In genomic region chr2:238493880-238494572, GRCh38 we compare ENCODE assay signal across 10 cellular contexts.
DNase-seq lines count a peak whose midpoint lies in the region; ATAC-seq and TF ChIP-seq lines count a peak whose summit lies in the region.
"Had no signal": no experiment of that assay in that cellular context is flagged by ENCODE, and none has a peak within 500 bp of the region (broad histone marks: within the 10 kb centered on the region; RNA-seq: fewer than 3 reads in every experiment).

No MANE protein-coding gene starts in this region.

- H2BK15ac ChIP-seq in H9 (ENCODE audit: low read depth, low read length), result no peak overlapping the region

- DNase-seq in H9 (peak; percentile 22), NK-92 (lab: John Stamatoyannopoulos, UW; ENCODE audit: unreplicated experiment) (no peak), SIG-M5 treated with dmso at 0.1 percent for 504 hours (lab: John Stamatoyannopoulos, UW; ENCODE audit: unreplicated experiment) (no peak), GM10266 (ENCODE audit: extremely low spot score) (no peak)
- DNase-seq in stimulated activated CD8-positive, alpha-beta memory T cell treated with anti-CD3 and anti-CD28 coated beads, Interleukin-15, amount 100 ng/mL, for 48 hours (ENCODE audit: low read depth in 2 of 2), result peak; percentile 14 to 29
- DNase-seq: MG63 had no signal

- H3K4me2 ChIP-seq in H9 (ENCODE audit: insufficient read depth, insufficient read length, low read length) (no peak overlapping the region), OCI-LY1 (ENCODE audit: low read length) (peak overlapping the region; percentile 58)

- H3F3A ChIP-seq in OCI-LY1 (ENCODE audit: insufficient read depth, low read length), result no peaks in the 10 kb centered on the region

- TF ChIP-seq CTCF in H9 (conservative IDR thresholded peaks at IDR 0.05) (no peak), OCI-LY1 (IDR thresholded peaks at IDR 0.05; ENCODE audit: low read length) (no peak), GM10266 (IDR thresholded peaks at IDR 0.05; ENCODE audit: control insufficient read depth, insufficient read depth, low read depth, missing control alignments) (no peak)

- H3K4me3 ChIP-seq in OCI-LY1 (ENCODE audit: low read depth, low read length, poor library complexity, severe bottlenecking), result peak overlapping the region; percentile 18
- H3K4me3 ChIP-seq: MG63 had no signal

- H3K23ac ChIP-seq in H9 (ENCODE audit: insufficient read length, low read depth, low read length), result no peak overlapping the region

- H3K79me2 ChIP-seq in H9 (ENCODE audit: insufficient read depth, low read length) (no peaks in the 10 kb centered on the region), OCI-LY1 (ENCODE audit: insufficient read depth, low read length) (no peaks in the 10 kb centered on the region)

- no peak overlapping the region for H3K4ac ChIP-seq in H9 (ENCODE audit: low read depth, low read length)

- peaks cover 5% of the 10 kb centered on the region for H3K27me3 Mint-ChIP-seq in H9 (ENCODE audit: low read depth)
- no peaks in the 10 kb centered on the region for H3K27me3 Mint-ChIP-seq in activated naive CD4-positive, alpha-beta T cell treated with anti-CD3 and anti-CD28 coated beads, Interleukin-2, amount 50 U/mL, for 24 hours

- no peak overlapping the region for H4K5ac ChIP-seq in H9 (ENCODE audit: insufficient read length, low read depth, low read length)

- no peaks in the 10 kb centered on the region for H3K79me1 ChIP-seq in H9 (ENCODE audit: insufficient read depth, low read depth, low read length, poor library complexity, severe bottlenecking)

- no peaks in the 10 kb centered on the region for H4K20me1 ChIP-seq in H9 (ENCODE audit: control insufficient read depth, insufficient read depth, insufficient read length)
- H4K20me1 ChIP-seq in OCI-LY1 (ENCODE audit: insufficient read depth, low read length), result no peaks in the 10 kb centered on the region

- H3K36me3 ChIP-seq in OCI-LY1 (ENCODE audit: insufficient read depth, low read length), result no peaks in the 10 kb centered on the region; the same call in 1 of the 2 replicates
- H3K36me3 ChIP-seq: MG63 had no signal

- no peak overlapping the region for H2AK5ac ChIP-seq in H9 (ENCODE audit: insufficient read length, low read length)

- no peak overlapping the region for H2BK12ac ChIP-seq in H9 (ENCODE audit: insufficient read length, low read depth, low read length)

- H3K9me2 ChIP-seq in OCI-LY1 (ENCODE audit: low read depth, low read length), result no peaks in the 10 kb centered on the region

- H3K4me3 Mint-ChIP-seq in H9, result no peak overlapping the region
- peak overlapping the region; percentile 6 for H3K4me3 Mint-ChIP-seq in activated naive CD4-positive, alpha-beta T cell treated with anti-CD3 and anti-CD28 coated beads, Interleukin-2, amount 50 U/mL, for 24 hours
- H3K4me3 Mint-ChIP-seq: WTC11 had no signal

- no peak overlapping the region for H2BK5ac ChIP-seq in H9 (ENCODE audit: insufficient read length, low read length)

- no peak overlapping the region for H3T11ph ChIP-seq in H9 (ENCODE audit: low read length)

- WGBS in H9 (ENCODE audit: extremely low coverage, insufficient read length, low lambda C conversion rate), result no CpG with 5 or more reads among the region's 18 CpGs

- H3K27ac ChIP-seq in H9 (ENCODE audit: insufficient read length, low read depth, low read length) (no peak overlapping the region), OCI-LY1 (ENCODE audit: low read depth, low read length, poor library complexity, severe bottlenecking) (peak overlapping the region; percentile 86)

- H2AFZ ChIP-seq in H9 (ENCODE audit: low read length), result no peak overlapping the region
- no peak overlapping the region for H2AFZ ChIP-seq in OCI-LY1 (ENCODE audit: low read length)

- H3K9ac ChIP-seq in H9 (ENCODE audit: extremely low read depth, insufficient read length, low read length) (no peak overlapping the region), OCI-LY1 (ENCODE audit: low read length) (peak overlapping the region; percentile 29; the same call in 1 of the 2 replicates)

- H2BK120ac ChIP-seq in H9 (ENCODE audit: low read depth, low read length, poor library complexity, severe bottlenecking), result no peak overlapping the region

- no peak for ATAC-seq in esophagus mucosa
- ATAC-seq: WTC11 had no signal

- H3K56ac ChIP-seq in H9 (ENCODE audit: insufficient read length, low read depth, low read length), result no peak overlapping the region

- H3K4me1 ChIP-seq in H9 (ENCODE audit: insufficient read depth, low read length), result no peaks in the 10 kb centered on the region
- H3K4me1 ChIP-seq in OCI-LY1 (ENCODE audit: insufficient read depth, low read length, severe bottlenecking), result peaks cover 36% of the 10 kb centered on the region

- H2BK20ac ChIP-seq in H9 (ENCODE audit: low read depth, low read length, poor library complexity, severe bottlenecking), result no peak overlapping the region

- no peaks in the 10 kb centered on the region for H3K23me2 ChIP-seq in H9 (ENCODE audit: insufficient read length, low read depth, low read length, poor library complexity, severe bottlenecking)

- H3K27ac Mint-ChIP-seq in H9, result no peak overlapping the region
- H3K27ac Mint-ChIP-seq in activated naive CD4-positive, alpha-beta T cell treated with anti-CD3 and anti-CD28 coated beads, Interleukin-2, amount 50 U/mL, for 24 hours, result peak overlapping the region; percentile 49
- H3K27ac Mint-ChIP-seq: WTC11 had no signal

- H4K8ac ChIP-seq in H9 (replicated peaks; ENCODE audit: insufficient read length, low read depth, low read length), result no peak overlapping the region

- no peaks in the 10 kb centered on the region for H3K36me3 Mint-ChIP-seq in H9 (ENCODE audit: insufficient read depth in 1 of 3, low read depth in 3 of 3)
- no peaks in the 10 kb centered on the region for H3K36me3 Mint-ChIP-seq in activated naive CD4-positive, alpha-beta T cell treated with anti-CD3 and anti-CD28 coated beads, Interleukin-2, amount 50 U/mL, for 24 hours
- H3K36me3 Mint-ChIP-seq: WTC11 had no signal

- no peak overlapping the region for H4K91ac ChIP-seq in H9 (ENCODE audit: insufficient read length, low read depth, low read length)

- H3K9me3 Mint-ChIP-seq in H9, result no peaks in the 10 kb centered on the region
- H3K9me3 Mint-ChIP-seq in activated naive CD4-positive, alpha-beta T cell treated with anti-CD3 and anti-CD28 coated beads, Interleukin-2, amount 50 U/mL, for 24 hours, result no peaks in the 10 kb centered on the region
- H3K9me3 Mint-ChIP-seq: WTC11 had no signal

- H3K27me3 ChIP-seq in H9 (ENCODE audit: insufficient read depth, low read length) (no peaks in the 10 kb centered on the region), OCI-LY1 (ENCODE audit: insufficient read depth, low read length) (no peaks in the 10 kb centered on the region)
- H3K27me3 ChIP-seq: MG63 had no signal

- no peak overlapping the region for H3K14ac ChIP-seq in H9 (ENCODE audit: insufficient read depth, low read length)

- H3K9me3 ChIP-seq in H9 (ENCODE audit: control insufficient read depth, low read depth, low read length) (no peaks in the 10 kb centered on the region), OCI-LY1 (ENCODE audit: low read length) (no peaks in the 10 kb centered on the region)
- H3K9me3 ChIP-seq: MG63 had no signal

- peaks cover 8% of the 10 kb centered on the region in 2 experiments for H3K4me1 Mint-ChIP-seq in H9
- peaks cover 28% of the 10 kb centered on the region for H3K4me1 Mint-ChIP-seq in activated naive CD4-positive, alpha-beta T cell treated with anti-CD3 and anti-CD28 coated beads, Interleukin-2, amount 50 U/mL, for 24 hours

- no peak overlapping the region for H3K18ac ChIP-seq in H9 (ENCODE audit: insufficient read length, low read depth, low read length)

Comparison
In these comparisons a context has a peak if more than half of its experiments do, and no peak if none do; other contexts are left out.
1. DNase-seq: peak in H9 (single experiment) and stimulated activated CD8-positive, alpha-beta memory T cell treated with anti-CD3 and anti-CD28 coated beads, Interleukin-15, amount 100 ng/mL, for 48 hours (2 of 2); none in NK-92 (single experiment), SIG-M5 treated with dmso at 0.1 percent for 504 hours (single experiment) and GM10266 (single experiment).